In the genomic region with DNA sequence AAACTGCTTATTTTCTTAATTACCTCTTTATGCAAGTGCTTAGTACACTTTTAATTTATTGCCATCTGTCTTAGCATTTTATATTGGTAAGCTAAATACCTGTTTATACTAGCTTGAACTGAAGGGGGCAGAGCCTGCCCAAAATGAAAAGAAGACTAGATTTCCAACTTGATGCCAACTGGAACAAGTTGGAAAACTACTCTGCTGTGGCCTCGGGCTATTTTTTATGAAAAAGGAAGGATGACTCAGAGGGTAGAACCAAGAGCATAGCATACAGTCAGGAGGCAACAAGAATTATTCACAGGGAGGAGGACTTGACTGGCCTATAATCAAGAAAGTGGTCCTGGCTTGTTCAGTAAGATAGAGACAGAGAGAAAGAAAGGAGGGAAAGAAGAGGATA, we compare ENCODE assay signal across 9 cellular contexts.
DNase-seq lines count a peak whose midpoint lies in the region; ATAC-seq, FAIRE-seq and TF ChIP-seq lines count a peak whose summit lies in the region.
"Had no signal": no experiment of that assay in that cellular context is flagged by ENCODE, and none has a peak within 500 bp of the region (broad histone marks: within the 10 kb centered on the region; RNA-seq: fewer than 3 reads in every experiment).

No MANE protein-coding gene starts in this region.

- DNase-seq in ELF-1 (ENCODE audit: low read depth, low spot score), result peak; percentile 10
- DNase-seq in NCI-H446 treated with DMSO at 0.1 percent for 48 hours (lab: John Stamatoyannopoulos, UW), result peak; percentile 36
- peak; percentile 93 for DNase-seq in endothelial cell of umbilical vein (ENCODE audit: low read depth, low spot score)
- peak; percentile 42 for DNase-seq in osteoblast (ENCODE audit: insufficient read length, low spot score, missing footprints)
- no peak for DNase-seq in T-helper 1 cell
- DNase-seq in spleen, result no peak
- DNase-seq in endothelial cell (ENCODE audit: low spot score), result no peak
- DNase-seq: activated CD8-positive, alpha-beta memory T cell treated with anti-CD3 and anti-CD28 coated beads for 24 hours had no signal

- H3K27me3 ChIP-seq in endothelial cell of umbilical vein (ENCODE audit: control insufficient read depth in 2 of 2, insufficient read depth in 2 of 2, low read length in 2 of 2), result no peaks in the 10 kb centered on the region
- no peaks in the 10 kb centered on the region for H3K27me3 ChIP-seq in osteoblast (ENCODE audit: insufficient read depth, low read length)
- no peaks in the 10 kb centered on the region for H3K27me3 ChIP-seq in spleen (replicated peaks in 1 of 7)

- 18 to 51% (median 41%) methylated on average over 1 of the region's 1 CpG for WGBS in spleen, 5 donors

- TF ChIP-seq CTCF in endothelial cell of umbilical vein (IDR thresholded peaks at IDR 0.05; ENCODE audit: extremely low read depth in 1 of 2, insufficient read depth in 1 of 2, low read depth in 1 of 2, low read length in 2 of 2), result peak in 1 of 2 donors; percentile 27
- TF ChIP-seq CTCF in osteoblast (IDR thresholded peaks at IDR 0.05; ENCODE audit: extremely low read depth, low read depth, low read length), result no peak
- no peak for TF ChIP-seq CTCF in spleen (IDR thresholded peaks at IDR 0.05 in 8 of 11, conservative IDR thresholded peaks at IDR 0.05 in 3 of 11)
- no peak for TF ChIP-seq CTCF in endothelial cell (IDR thresholded peaks at IDR 0.05; ENCODE audit: unreplicated experiment)

- no peaks in the 10 kb centered on the region for H3K79me2 ChIP-seq in endothelial cell of umbilical vein (ENCODE audit: control insufficient read depth, insufficient read depth, low read length)
- no peaks in the 10 kb centered on the region for H3K79me2 ChIP-seq in osteoblast (ENCODE audit: insufficient read depth, low read length)

- FAIRE-seq in endothelial cell of umbilical vein (lab: Jason Lieb, UNC), result peak; percentile 81

- H2AFZ ChIP-seq in endothelial cell of umbilical vein (ENCODE audit: low read depth, low read length) (no peak overlapping the region), osteoblast (ENCODE audit: low read length) (no peak overlapping the region)

- no peak overlapping the region for H3K9ac ChIP-seq in endothelial cell of umbilical vein (replicated peaks; ENCODE audit: extremely low read depth, insufficient read depth, low read length)

- H4K20me1 ChIP-seq in endothelial cell of umbilical vein (replicated peaks; ENCODE audit: control insufficient read depth, extremely low read depth, insufficient read depth, low read length), result no peaks in the 10 kb centered on the region
- no peaks in the 10 kb centered on the region for H4K20me1 ChIP-seq in osteoblast (ENCODE audit: insufficient read depth, low read length)

- POLR2A ChIA-PET in endothelial cell of umbilical vein (lab: Charles Lee), result no interaction called here

- H3K9me3 Mint-ChIP-seq in endothelial cell (ENCODE audit: unreplicated experiment), result no peaks in the 10 kb centered on the region

- H3K27ac ChIP-seq in endothelial cell of umbilical vein (ENCODE audit: insufficient read depth, low read depth, low read length) (no peak overlapping the region), osteoblast (ENCODE audit: low read depth, low read length) (no peak overlapping the region), spleen (no peak overlapping the region)

- TF ChIP-seq POLR2A in endothelial cell of umbilical vein (IDR thresholded peaks at IDR 0.05; ENCODE audit: low read depth, low read length), result no peak
- TF ChIP-seq POLR2A in spleen (IDR thresholded peaks at IDR 0.05), result no peak

- dilution Hi-C loops in endothelial cell of umbilical vein (cut with MboI; ENCODE audit: extremely low pct_ligation_motif_present, low sequenced_read_pairs), result no loop called here

- H3K36me3 ChIP-seq in endothelial cell of umbilical vein (ENCODE audit: control insufficient read depth in 2 of 2, extremely low read depth in 1 of 2, insufficient read depth in 2 of 2, low read length in 2 of 2), result no peaks in the 10 kb centered on the region
- H3K36me3 ChIP-seq in osteoblast (ENCODE audit: insufficient read depth, low read length), result no peaks in the 10 kb centered on the region
- no peaks in the 10 kb centered on the region for H3K36me3 ChIP-seq in spleen

- no peak overlapping the region for H3K4me2 ChIP-seq in endothelial cell of umbilical vein (ENCODE audit: insufficient read depth, low read length)
- no peak overlapping the region for H3K4me2 ChIP-seq in osteoblast (ENCODE audit: insufficient read depth, low read length)

- H3K4me3 Mint-ChIP-seq in endothelial cell (ENCODE audit: unreplicated experiment), result no peak overlapping the region

- intact Hi-C loops in endothelial cell of umbilical vein (cut with micrococcal nuclease), result loop anchor here (5.0 kb wide), 2 partner anchors 711 to 731 kb away; a partner anchor contains a TSS
- intact Hi-C loops in spleen (cut with DNase I; ENCODE audit: low total_unique reads), result no loop called here

- H3K27ac Mint-ChIP-seq in endothelial cell (ENCODE audit: unreplicated experiment), result no peak overlapping the region

- no peaks in the 10 kb centered on the region for H3K4me1 ChIP-seq in endothelial cell of umbilical vein (ENCODE audit: control insufficient read depth, extremely low read depth, insufficient read depth, low read length)
- no peaks in the 10 kb centered on the region for H3K4me1 ChIP-seq in osteoblast (ENCODE audit: insufficient read depth, low read length)
- H3K4me1 ChIP-seq in spleen, result no peaks in the 10 kb centered on the region

- no peaks in the 10 kb centered on the region for H3K27me3 Mint-ChIP-seq in endothelial cell (ENCODE audit: unreplicated experiment)

- no peaks in the 10 kb centered on the region for H3K36me3 Mint-ChIP-seq in endothelial cell (ENCODE audit: low read depth, unreplicated experiment)

- no peaks in the 10 kb centered on the region for H3K9me1 ChIP-seq in endothelial cell of umbilical vein (replicated peaks; ENCODE audit: control insufficient read depth, extremely low read depth, insufficient read depth, low read length)

- CTCF ChIA-PET in endothelial cell of umbilical vein (lab: Charles Lee), result interaction anchor here (0.6 to 1.9 kb wide), 18 partner anchors 11 to 1387 kb away, joined by 3 to 15 read pairs (median 3); a partner anchor contains a TSS

- H3K4me1 Mint-ChIP-seq in endothelial cell (ENCODE audit: unreplicated experiment), result no peaks in the 10 kb centered on the region

- no TSS peak for BruUV-seq in endothelial cell of umbilical vein (replicated peaks; lab: Mats Ljungman, UMichigan)

- H3K4me3 ChIP-seq in endothelial cell of umbilical vein (replicated peaks in 1 of 3; ENCODE audit: insufficient read depth in 1 of 3, low read depth in 1 of 3, low read length in 3 of 3) (no peak overlapping the region), osteoblast (ENCODE audit: insufficient read depth, low read length) (no peak overlapping the region), spleen (no peak overlapping the region)

- H3K9me3 ChIP-seq in endothelial cell of umbilical vein (replicated peaks; ENCODE audit: control insufficient read depth, insufficient read depth, low read length), result no peaks in the 10 kb centered on the region
- no peaks in the 10 kb centered on the region for H3K9me3 ChIP-seq in osteoblast (ENCODE audit: low read depth, low read length)
- no peaks in the 10 kb centered on the region for H3K9me3 ChIP-seq in spleen

- no peak for ATAC-seq in GM21723 (IDR thresholded peaks at IDR 0.05; ENCODE audit: unreplicated experiment)

TF ChIP-seq in endothelial cell of umbilical vein, 7 proteins besides CTCF, POLR2A, EP300 and RAD21:
- TF ChIP-seq, protein P1, sequence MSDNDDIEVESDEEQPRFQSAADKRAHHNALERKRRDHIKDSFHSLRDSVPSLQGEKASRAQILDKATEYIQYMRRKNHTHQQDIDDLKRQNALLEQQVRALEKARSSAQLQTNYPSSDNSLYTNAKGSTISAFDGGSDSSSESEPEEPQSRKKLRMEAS (IDR thresholded peaks at IDR 0.05; ENCODE audit: insufficient read depth, insufficient read length), result no peak
- TF ChIP-seq MYC (IDR thresholded peaks at IDR 0.05; ENCODE audit: low read depth, low read length), result no peak
- TF ChIP-seq JUN (IDR thresholded peaks at IDR 0.05; ENCODE audit: borderline replicate concordance, insufficient read depth, insufficient read length, low read depth), result peak; percentile 43
- no peak for TF ChIP-seq GATA2 (IDR thresholded peaks at IDR 0.05; ENCODE audit: insufficient read depth, insufficient read length, low read depth, low read length)
- no peak for TF ChIP-seq EZH2 (IDR thresholded peaks at IDR 0.05; ENCODE audit: borderline replicate concordance, low read depth, low read length, severe bottlenecking)
- no peak for TF ChIP-seq POLR2AphosphoS5 (IDR thresholded peaks at IDR 0.05; ENCODE audit: insufficient read depth, low read depth, low read length)
- peak; percentile 80 for TF ChIP-seq FOS (IDR thresholded peaks at IDR 0.05; ENCODE audit: borderline replicate concordance, insufficient read depth, low read length)

Comparison
In these comparisons a context has a peak if more than half of its experiments do, and no peak if none do; other contexts are left out.
1. DNase-seq: peak in ELF-1 (single experiment), NCI-H446 treated with DMSO at 0.1 percent for 48 hours (single experiment), endothelial cell of umbilical vein (single experiment) and osteoblast (single experiment); none in T-helper 1 cell (0 of 5), spleen (single experiment) and endothelial cell (single experiment).